Comparison of ENCODE assay signal across 1 cellular context in the genomic region with DNA sequence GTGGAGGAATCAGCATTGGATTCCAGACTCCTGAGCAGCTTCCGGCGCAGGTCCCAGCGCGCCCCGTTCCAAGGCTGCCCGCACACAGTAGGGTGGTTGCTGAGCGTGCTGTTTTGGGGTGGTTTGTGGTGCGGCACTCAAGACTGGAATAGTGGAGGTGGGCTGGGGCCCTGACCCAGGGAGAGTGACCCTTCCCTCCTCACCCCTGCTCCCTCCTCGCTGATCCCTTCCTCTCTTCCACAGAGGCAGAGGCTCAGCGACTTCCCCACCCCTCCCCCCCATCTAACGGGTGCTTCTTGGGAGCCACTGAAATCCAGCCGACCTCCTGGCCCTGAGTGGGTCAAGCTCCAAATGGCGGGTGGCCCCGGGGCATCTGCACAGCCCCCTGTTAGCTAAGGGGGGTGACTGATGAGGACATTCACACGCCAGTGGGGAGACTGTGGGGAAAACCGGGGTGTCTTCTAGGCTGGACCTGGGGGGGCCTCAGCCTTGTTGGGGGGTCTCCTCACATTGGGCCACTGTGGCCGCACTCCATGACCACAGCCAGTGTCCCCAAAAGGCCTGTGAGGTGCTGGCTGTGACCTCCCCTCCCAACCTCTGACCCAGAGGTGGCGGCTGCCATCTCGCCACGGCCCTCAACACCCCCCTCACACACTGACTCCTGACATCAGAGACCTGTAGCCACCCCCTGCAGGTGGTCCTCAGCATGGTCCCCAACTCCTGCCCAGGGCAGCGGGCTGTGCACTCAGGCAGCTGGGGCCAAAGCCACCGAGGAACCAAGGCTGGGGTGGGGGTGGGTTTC.
A peak's percentile ranks its signal among the peaks of the same experiment; 100 is the strongest.
TF ChIP-seq lines count a peak whose summit lies in the region.

No MANE protein-coding gene starts in this region.

TF ChIP-seq in HepG2, 621 proteins besides CTCF, POLR2A, EP300 and RAD21 (continues in another document):
- TF ChIP-seq SMAD1 (CRISPR knock-in tag; IDR thresholded peaks at IDR 0.05; ENCODE audit: borderline replicate concordance, low read depth) (no peak), ZSCAN5A (CRISPR knock-in tag; IDR thresholded peaks at IDR 0.05; ENCODE audit: borderline replicate concordance) (no peak), KDM6A (CRISPR knock-in tag; IDR thresholded peaks at IDR 0.05; ENCODE audit: low read depth) (no peak), IRF1 (CRISPR knock-in tag; IDR thresholded peaks at IDR 0.05; ENCODE audit: low read depth) (no peak), HNF1A (IDR thresholded peaks at IDR 0.05; ENCODE audit: low read depth) (no peak), HNF1A (CRISPR knock-in tag; IDR thresholded peaks at IDR 0.05; ENCODE audit: borderline replicate concordance) (no peak), ZNF362 (CRISPR knock-in tag; IDR thresholded peaks at IDR 0.05; ENCODE audit: borderline replicate concordance) (no peak), ZNF713 (CRISPR knock-in tag; IDR thresholded peaks at IDR 0.05) (no peak), ZNF577 (CRISPR knock-in tag; IDR thresholded peaks at IDR 0.05; ENCODE audit: borderline replicate concordance, low read depth) (no peak), ZNF768 (CRISPR knock-in tag; IDR thresholded peaks at IDR 0.05) (no peak), ZSCAN21 (CRISPR knock-in tag; IDR thresholded peaks at IDR 0.05; ENCODE audit: borderline replicate concordance) (no peak), IKZF5 (CRISPR knock-in tag; IDR thresholded peaks at IDR 0.05) (no peak), PBX2 (CRISPR knock-in tag; IDR thresholded peaks at IDR 0.05) (no peak), LCORL (IDR thresholded peaks at IDR 0.05) (no peak), LCORL (CRISPR knock-in tag; IDR thresholded peaks at IDR 0.05) (no peak), ZSCAN25 (CRISPR knock-in tag; IDR thresholded peaks at IDR 0.05) (peak; percentile 97), STAT6 (CRISPR knock-in tag; IDR thresholded peaks at IDR 0.05; ENCODE audit: borderline replicate concordance) (no peak), ZKSCAN1 (IDR thresholded peaks at IDR 0.05; ENCODE audit: low read length) (peak; percentile 55; the same call in 1 of the 2 replicates), ZSCAN29 (CRISPR knock-in tag; conservative IDR thresholded peaks at IDR 0.05) (no peak), RBFOX2 (IDR thresholded peaks at IDR 0.05; ENCODE audit: low read depth, low read length) (peak; percentile 49; the same call in 1 of the 2 replicates), ZNF580 (CRISPR knock-in tag; IDR thresholded peaks at IDR 0.05; ENCODE audit: borderline replicate concordance, low read depth) (no peak), SALL2 (CRISPR knock-in tag; IDR thresholded peaks at IDR 0.05) (no peak), ZNF224 (CRISPR knock-in tag; IDR thresholded peaks at IDR 0.05) (no peak), SP5 (CRISPR knock-in tag; IDR thresholded peaks at IDR 0.05; ENCODE audit: borderline replicate concordance, low read depth) (no peak), ZFP36L2 (CRISPR knock-in tag; IDR thresholded peaks at IDR 0.05) (no peak), ZFP41 (CRISPR knock-in tag; IDR thresholded peaks at IDR 0.05; ENCODE audit: borderline replicate concordance) (no peak), NR2C2 (CRISPR knock-in tag; IDR thresholded peaks at IDR 0.05; ENCODE audit: borderline replicate concordance) (no peak), YEATS2 (CRISPR knock-in tag; IDR thresholded peaks at IDR 0.05; ENCODE audit: borderline replicate concordance) (no peak), PPARG (CRISPR knock-in tag; conservative IDR thresholded peaks at IDR 0.05) (no peak), NFRKB (IDR thresholded peaks at IDR 0.05) (no peak), IRX3 (CRISPR knock-in tag; IDR thresholded peaks at IDR 0.05; ENCODE audit: borderline replicate concordance, low read depth) (no peak)
- TF ChIP-seq, protein P1, sequence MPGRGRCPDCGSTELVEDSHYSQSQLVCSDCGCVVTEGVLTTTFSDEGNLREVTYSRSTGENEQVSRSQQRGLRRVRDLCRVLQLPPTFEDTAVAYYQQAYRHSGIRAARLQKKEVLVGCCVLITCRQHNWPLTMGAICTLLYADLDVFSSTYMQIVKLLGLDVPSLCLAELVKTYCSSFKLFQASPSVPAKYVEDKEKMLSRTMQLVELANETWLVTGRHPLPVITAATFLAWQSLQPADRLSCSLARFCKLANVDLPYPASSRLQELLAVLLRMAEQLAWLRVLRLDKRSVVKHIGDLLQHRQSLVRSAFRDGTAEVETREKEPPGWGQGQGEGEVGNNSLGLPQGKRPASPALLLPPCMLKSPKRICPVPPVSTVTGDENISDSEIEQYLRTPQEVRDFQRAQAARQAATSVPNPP (CRISPR knock-in tag; IDR thresholded peaks at IDR 0.05): no peak
- TF ChIP-seq, protein P2, sequence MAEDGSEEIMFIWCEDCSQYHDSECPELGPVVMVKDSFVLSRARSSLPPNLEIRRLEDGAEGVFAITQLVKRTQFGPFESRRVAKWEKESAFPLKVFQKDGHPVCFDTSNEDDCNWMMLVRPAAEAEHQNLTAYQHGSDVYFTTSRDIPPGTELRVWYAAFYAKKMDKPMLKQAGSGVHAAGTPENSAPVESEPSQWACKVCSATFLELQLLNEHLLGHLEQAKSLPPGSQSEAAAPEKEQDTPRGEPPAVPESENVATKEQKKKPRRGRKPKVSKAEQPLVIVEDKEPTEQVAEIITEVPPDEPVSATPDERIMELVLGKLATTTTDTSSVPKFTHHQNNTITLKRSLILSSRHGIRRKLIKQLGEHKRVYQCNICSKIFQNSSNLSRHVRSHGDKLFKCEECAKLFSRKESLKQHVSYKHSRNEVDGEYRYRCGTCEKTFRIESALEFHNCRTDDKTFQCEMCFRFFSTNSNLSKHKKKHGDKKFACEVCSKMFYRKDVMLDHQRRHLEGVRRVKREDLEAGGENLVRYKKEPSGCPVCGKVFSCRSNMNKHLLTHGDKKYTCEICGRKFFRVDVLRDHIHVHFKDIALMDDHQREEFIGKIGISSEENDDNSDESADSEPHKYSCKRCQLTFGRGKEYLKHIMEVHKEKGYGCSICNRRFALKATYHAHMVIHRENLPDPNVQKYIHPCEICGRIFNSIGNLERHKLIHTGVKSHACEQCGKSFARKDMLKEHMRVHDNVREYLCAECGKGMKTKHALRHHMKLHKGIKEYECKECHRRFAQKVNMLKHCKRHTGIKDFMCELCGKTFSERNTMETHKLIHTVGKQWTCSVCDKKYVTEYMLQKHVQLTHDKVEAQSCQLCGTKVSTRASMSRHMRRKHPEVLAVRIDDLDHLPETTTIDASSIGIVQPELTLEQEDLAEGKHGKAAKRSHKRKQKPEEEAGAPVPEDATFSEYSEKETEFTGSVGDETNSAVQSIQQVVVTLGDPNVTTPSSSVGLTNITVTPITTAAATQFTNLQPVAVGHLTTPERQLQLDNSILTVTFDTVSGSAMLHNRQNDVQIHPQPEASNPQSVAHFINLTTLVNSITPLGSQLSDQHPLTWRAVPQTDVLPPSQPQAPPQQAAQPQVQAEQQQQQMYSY (CRISPR knock-in tag; IDR thresholded peaks at IDR 0.05): no peak
- TF ChIP-seq, protein P3, sequence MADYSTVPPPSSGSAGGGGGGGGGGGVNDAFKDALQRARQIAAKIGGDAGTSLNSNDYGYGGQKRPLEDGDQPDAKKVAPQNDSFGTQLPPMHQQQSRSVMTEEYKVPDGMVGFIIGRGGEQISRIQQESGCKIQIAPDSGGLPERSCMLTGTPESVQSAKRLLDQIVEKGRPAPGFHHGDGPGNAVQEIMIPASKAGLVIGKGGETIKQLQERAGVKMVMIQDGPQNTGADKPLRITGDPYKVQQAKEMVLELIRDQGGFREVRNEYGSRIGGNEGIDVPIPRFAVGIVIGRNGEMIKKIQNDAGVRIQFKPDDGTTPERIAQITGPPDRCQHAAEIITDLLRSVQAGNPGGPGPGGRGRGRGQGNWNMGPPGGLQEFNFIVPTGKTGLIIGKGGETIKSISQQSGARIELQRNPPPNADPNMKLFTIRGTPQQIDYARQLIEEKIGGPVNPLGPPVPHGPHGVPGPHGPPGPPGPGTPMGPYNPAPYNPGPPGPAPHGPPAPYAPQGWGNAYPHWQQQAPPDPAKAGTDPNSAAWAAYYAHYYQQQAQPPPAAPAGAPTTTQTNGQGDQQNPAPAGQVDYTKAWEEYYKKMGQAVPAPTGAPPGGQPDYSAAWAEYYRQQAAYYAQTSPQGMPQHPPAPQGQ (CRISPR knock-in tag; IDR thresholded peaks at IDR 0.05; ENCODE audit: borderline replicate concordance): no peak
